16 cellular contexts compared by ENCODE assay signal in genomic region chr17:64057701-64058263, GRCh38. TPM values are rescaled to one million over a fixed set of nuclear protein-coding genes. Genes with fewer than 3 reads are reported as not detected.
A peak's percentile ranks its signal among the peaks of the same experiment; 100 is the strongest.
DNase-seq lines count a peak whose midpoint lies in the region; ATAC-seq, FAIRE-seq and TF ChIP-seq lines count a peak whose summit lies in the region.
"Had no signal": no experiment of that assay in that cellular context is flagged by ENCODE, and none has a peak within 500 bp of the region (broad histone marks: within the 10 kb centered on the region; RNA-seq: fewer than 3 reads in every experiment).

No MANE protein-coding gene starts in this region.

- H3K27ac ChIP-seq in A549 (peak overlapping the region in 1 of 2 experiments; percentile 56; a peak in 3 of 6 replicates), PC-3 (ENCODE audit: low read length) (peak overlapping the region; percentile 40), WERI-Rb-1 (no peak overlapping the region)
- no peak overlapping the region for H3K27ac ChIP-seq in CD8-positive, alpha-beta memory T cell (ENCODE audit: low read depth, low read length)

- H4K20me1 ChIP-seq in PC-3 (ENCODE audit: low read length): no peaks in the 10 kb centered on the region

- no peaks in the 10 kb centered on the region for H3K27me3 ChIP-seq in CD8-positive, alpha-beta memory T cell (ENCODE audit: insufficient read depth, low read length, poor library complexity, severe bottlenecking)
- no peaks in the 10 kb centered on the region for H3K27me3 ChIP-seq in PC-3 (ENCODE audit: low read length)
- no peaks in the 10 kb centered on the region for H3K27me3 ChIP-seq in WERI-Rb-1 (ENCODE audit: insufficient read depth, low read depth, severe bottlenecking)

- peak overlapping the region in 1 of 7 donors; percentile 39 for H3K4me3 Mint-ChIP-seq in CD8-positive, alpha-beta memory T cell
- H3K4me3 Mint-ChIP-seq: mesothelial cell of epicardium, neural crest cell had no signal

- H3F3A ChIP-seq in PC-3 (ENCODE audit: low read length, unreplicated experiment): no peaks in the 10 kb centered on the region

- 0 out of 2 replicates have a peak overlapping the region, but pooled peaks have one; percentile 1 for H3K9ac ChIP-seq in PC-3 (ENCODE audit: low read length)

- FAIRE-seq in A549 (lab: Jason Lieb, UNC): no peak
- FAIRE-seq: colon had no signal

- peak overlapping the region in 7 of 8 donors; percentile 24 to 93 (median 82) for H3K27ac Mint-ChIP-seq in CD8-positive, alpha-beta memory T cell

- TF ChIP-seq RAD21 in A549 (conservative IDR thresholded peaks at IDR 0.05 in 1 of 2, IDR thresholded peaks at IDR 0.05 in 1 of 2): no peak

- no peaks in the 10 kb centered on the region for H3K9me2 ChIP-seq in PC-3 (replicated peaks; ENCODE audit: low read length)

- ATAC-seq in A549: peak in 1 of 2 experiments; percentile 43; a peak in 2 of 6 replicates
- peak; percentile 85 for ATAC-seq in PC-3
- ATAC-seq in HG03460 (IDR thresholded peaks at IDR 0.05; ENCODE audit: unreplicated experiment): no peak
- ATAC-seq: left colon had no signal

- no peak for TF ChIP-seq CTCF in A549 (IDR thresholded peaks at IDR 0.05)
- no peak for TF ChIP-seq CTCF in PC-3 (conservative IDR thresholded peaks at IDR 0.05; ENCODE audit: low read depth, low read length)
- no peak for TF ChIP-seq CTCF in WERI-Rb-1 (IDR thresholded peaks at IDR 0.05; ENCODE audit: low read depth, low read length)

- 79% methylated on average over 9 of the region's 9 CpGs for WGBS in A549 (ENCODE audit: missing lambda C conversion rate)

- peaks cover 27 to 93% (median 37%) of the 10 kb centered on the region in 3 donors for H3K36me3 Mint-ChIP-seq in CD8-positive, alpha-beta memory T cell

- TF ChIP-seq EP300 in A549 (IDR thresholded peaks at IDR 0.05): peak in 1 of 2 experiments; percentile 30; a peak in 2 of 5 replicates

- no peak overlapping the region for H2AFZ ChIP-seq in PC-3 (ENCODE audit: low read length)

- TF ChIP-seq POLR2A in A549 (IDR thresholded peaks at IDR 0.05; ENCODE audit: low read length): no peak

- H3K4me1 Mint-ChIP-seq in CD8-positive, alpha-beta memory T cell: peaks cover 63 to 82% (median 82%) of the 10 kb centered on the region in 3 donors
- H3K4me1 Mint-ChIP-seq: neural crest cell had no signal

- H3K36me3 ChIP-seq in CD8-positive, alpha-beta memory T cell (ENCODE audit: insufficient read depth, low read length): peaks cover 35% of the 10 kb centered on the region
- H3K36me3 ChIP-seq in PC-3 (ENCODE audit: low read depth, low read length) (peaks cover 5% of the 10 kb centered on the region; the same call in 1 of the 2 replicates), WERI-Rb-1 (peaks cover 71% of the 10 kb centered on the region)

- no peaks in the 10 kb centered on the region for H3K9me3 Mint-ChIP-seq in CD8-positive, alpha-beta memory T cell
- H3K9me3 Mint-ChIP-seq: mesothelial cell of epicardium, neural crest cell had no signal

- POLR2A ChIA-PET in A549 (lab: Yijun Ruan, JAX): interaction anchor here (1.0 kb wide), 1 partner anchor 72 kb away, joined by 4 read pairs; the partner anchor contains the start of gene ERN1
- POLR2A ChIA-PET in CD8-positive, alpha-beta memory T cell (lab: Charles Lee): no interaction called here
- POLR2A ChIA-PET in PC-3 (lab: Charles Lee; ENCODE audit: unreplicated experiment): no interaction called here

- H3K27me3 Mint-ChIP-seq in CD8-positive, alpha-beta memory T cell: no peaks in the 10 kb centered on the region

- no TSS peak for BruUV-seq in PC-3 (replicated peaks; lab: Mats Ljungman, UMichigan)

- intact Hi-C loops in PC-3 (cut with micrococcal nuclease): no loop called here

- H3K4me1 ChIP-seq in A549 (peaks cover 29% of the 10 kb centered on the region), PC-3 (ENCODE audit: insufficient read depth, low read length) (peaks cover 45% of the 10 kb centered on the region)
- H3K4me1 ChIP-seq in CD8-positive, alpha-beta memory T cell (ENCODE audit: insufficient read depth, low read length): peaks cover 60% of the 10 kb centered on the region
- H3K4me1 ChIP-seq: HAP-1 had no signal

- H3K9me3 ChIP-seq in A549 (no peaks in the 10 kb centered on the region), PC-3 (ENCODE audit: low read length) (no peaks in the 10 kb centered on the region), WERI-Rb-1 (ENCODE audit: severe bottlenecking) (no peaks in the 10 kb centered on the region)
- H3K9me3 ChIP-seq in CD8-positive, alpha-beta memory T cell (ENCODE audit: low read length): no peaks in the 10 kb centered on the region
- H3K9me3 ChIP-seq: HAP-1 had no signal

- no peaks in the 10 kb centered on the region for H3K79me2 ChIP-seq in PC-3 (ENCODE audit: low read length)

- CTCF ChIA-PET in A549 (lab: Yijun Ruan, JAX): interaction anchor here (0.8 to 7.0 kb wide), 6 partner anchors 11 to 75 kb away, joined by 3 to 56 read pairs (median 15); no protein-coding TSS in a partner anchor
- CTCF ChIA-PET in CD8-positive, alpha-beta memory T cell (lab: Charles Lee): interaction anchor here (0.8 to 2.6 kb wide), 5 partner anchors 26 to 76 kb away, joined by 3 to 16 read pairs (median 3); no protein-coding TSS in a partner anchor
- CTCF ChIA-PET in PC-3 (lab: Charles Lee): interaction anchor here (0.5 to 1.5 kb wide), 3 partner anchors 27 to 76 kb away, joined by 3 to 8 read pairs (median 3); no protein-coding TSS in a partner anchor

- H3K4me2 ChIP-seq in A549 (peak overlapping the region; percentile 34), PC-3 (ENCODE audit: low read length) (peak overlapping the region; percentile 20)

- DNase-seq in A549 (ENCODE audit: low read depth in 1 of 2, low spot score in 1 of 2) (peak in 1 of 2 experiments; percentile 26), PC-3 (peak; percentile 84), dermis blood vessel endothelial cell (peak; percentile 6), WERI-Rb-1 (no peak), NCI-H2171 treated with DMSO at 0.1 percent for 48 hours (lab: John Stamatoyannopoulos, UW) (no peak)
- no peak for DNase-seq in CD8-positive, alpha-beta memory T cell
- DNase-seq in stimulated activated CD4-positive, alpha-beta T cell treated with anti-CD3 and anti-CD28 coated beads, Interleukin-2, amount 100 ng/mL, for 48 hours: no peak
- DNase-seq: left colon; NCI-H1417 treated with DMSO at 0.1 percent for 48 hours; NK-92 treated with Interleukin-12 subunit alpha and Interleukin-12 subunit beta, amount 100 ng/mL, for 24 hours had no signal

- no peak overlapping the region for H3K4me3 ChIP-seq in A549
- no peak overlapping the region for H3K4me3 ChIP-seq in CD8-positive, alpha-beta memory T cell (ENCODE audit: low read length)
- H3K4me3 ChIP-seq in PC-3 (ENCODE audit: low read length): no peak overlapping the region
- H3K4me3 ChIP-seq in WERI-Rb-1 (ENCODE audit: low read depth, low read length): no peak overlapping the region
- H3K4me3 ChIP-seq: HAP-1 had no signal

TF ChIP-seq in A549, 52 proteins besides CTCF, POLR2A, EP300 and RAD21 (continues in another document):
- no peak for TF ChIP-seq TFCP2L1 (CRISPR knock-in tag; IDR thresholded peaks at IDR 0.05)
- TF ChIP-seq SMC3 (IDR thresholded peaks at IDR 0.05): no peak
- no peak for TF ChIP-seq NR3C1 (IDR thresholded peaks at IDR 0.05)
- no peak for TF ChIP-seq BHLHE40 (IDR thresholded peaks at IDR 0.05; ENCODE audit: low read depth, low read length)
- peak; percentile 27 to 34; a peak in 2 of 5 replicates for TF ChIP-seq JUN (IDR thresholded peaks at IDR 0.05)
- no peak for TF ChIP-seq ZC3H11A (IDR thresholded peaks at IDR 0.05)
- TF ChIP-seq, protein P1, sequence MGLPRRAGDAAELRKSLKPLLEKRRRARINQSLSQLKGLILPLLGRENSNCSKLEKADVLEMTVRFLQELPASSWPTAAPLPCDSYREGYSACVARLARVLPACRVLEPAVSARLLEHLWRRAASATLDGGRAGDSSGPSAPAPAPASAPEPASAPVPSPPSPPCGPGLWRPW (IDR thresholded peaks at IDR 0.05): peak; percentile 29; the same call in 1 of the 2 replicates
- peak; percentile 91 for TF ChIP-seq CEBPB (IDR thresholded peaks at IDR 0.05)
- TF ChIP-seq EHF (CRISPR knock-in tag; IDR thresholded peaks at IDR 0.05): no peak
- peak; percentile 45; the same call in 1 of the 2 replicates for TF ChIP-seq JUNB (IDR thresholded peaks at IDR 0.05)
- no peak for TF ChIP-seq PBX3 (IDR thresholded peaks at IDR 0.05)
- no peak for TF ChIP-seq FOSL2 (IDR thresholded peaks at IDR 0.05)
- TF ChIP-seq FOSL2 (CRISPR knock-in tag; IDR thresholded peaks at IDR 0.05): 0 out of 2 replicates have a peak, but pooled peaks have one; percentile 29
- no peak for TF ChIP-seq ZNF302 (CRISPR knock-in tag; IDR thresholded peaks at IDR 0.05)
- TF ChIP-seq ZFP36 (IDR thresholded peaks at IDR 0.05; ENCODE audit: borderline replicate concordance, partially characterized antibody): no peak
- TF ChIP-seq NFE2L2 (conservative IDR thresholded peaks at IDR 0.05; ENCODE audit: low read length): no peak

RNA-seq across cellular contexts. Expression of gene ICAM2, which starts 37.3 kb away (rescaled TPM):
- polyA plus RNA-seq in A549 (2011; rRNA removed): not detected in 2 replicates
- 0.04 and 0.10 TPM in 2 replicates for polyA plus RNA-seq in A549 (2012; cell fraction: cytosol; rRNA removed)
- polyA plus RNA-seq in A549 (2012; cell fraction: nucleus; rRNA removed): 0.18 TPM in 1 of 2 replicates, not detected in the other
- not detected in 3 replicates for polyA plus RNA-seq in A549 (2017; fragmentation: RNase III; extraction: RNeasy Plus Mini Kit Qiagen cat#74134 plus additional on column Dnase treatment)
- polyA minus RNA-seq in A549 (2011; rRNA and poly(A)+ RNA removed): not detected in 2 replicates
- 10 to 100 TPM; 77.4 to 80.7 TPM for total RNA-seq in CD8-positive, alpha-beta memory T cell
- 301 TPM for polyA plus RNA-seq in CD8-positive, alpha-beta memory T cell
- total RNA-seq in PC-3 (2014; rRNA removed): not detected in 2 replicates
- 443 and 748 TPM in 2 replicates for total RNA-seq in dermis blood vessel endothelial cell
- total RNA-seq: neural crest cell had no signal

RNA-seq across cellular contexts. Expression of gene PRR29, which starts 59.6 kb away (rescaled TPM):
- polyA plus RNA-seq in A549 (2011; rRNA removed) (0.22 and 0.44 TPM in 2 replicates), A549 (2017; fragmentation: RNase III; extraction: RNeasy Plus Mini Kit Qiagen cat#74134 plus additional on column Dnase treatment) (0.67 to 1.2 TPM (median 0.68 TPM) in 3 replicates)
- 0.33 and 0.61 TPM in 2 replicates for polyA plus RNA-seq in A549 (2012; cell fraction: cytosol; rRNA removed)
- polyA plus RNA-seq in A549 (2012; cell fraction: nucleus; rRNA removed): 1.2 and 1.4 TPM in 2 replicates
- 0.50 and 0.54 TPM in 2 replicates for polyA minus RNA-seq in A549 (2011; rRNA and poly(A)+ RNA removed)
- total RNA-seq in CD8-positive, alpha-beta memory T cell: under 1 TPM; 0.24 to 0.51 TPM
- polyA plus RNA-seq in CD8-positive, alpha-beta memory T cell: 4.1 TPM
- total RNA-seq in PC-3 (2014; rRNA removed) (0.77 and 1.2 TPM in 2 replicates), dermis blood vessel endothelial cell (0.42 and 0.85 TPM in 2 replicates)
- total RNA-seq: LHCN-M2 had no signal

Comparison
In these comparisons a context has a peak if more than half of its experiments do, and no peak if none do; other contexts are left out.
1. DNase-seq: peak in PC-3 (single experiment) and dermis blood vessel endothelial cell (single experiment); none in CD8-positive, alpha-beta memory T cell (0 of 5), stimulated activated CD4-positive, alpha-beta T cell treated with anti-CD3 and anti-CD28 coated beads, Interleukin-2, amount 100 ng/mL, for 48 hours (0 of 2), WERI-Rb-1 (single experiment) and NCI-H2171 treated with DMSO at 0.1 percent for 48 hours (single experiment).
2. RNA of gene ICAM2, which starts 37.3 kb away (total RNA-seq): 443 to 748 TPM in dermis blood vessel endothelial cell and 77.4 to 80.7 TPM in CD8-positive, alpha-beta memory T cell; not detected in PC-3; every median in the first group is over 10 times any median in the second.